11 cellular contexts compared by ENCODE assay signal in the genomic region with DNA sequence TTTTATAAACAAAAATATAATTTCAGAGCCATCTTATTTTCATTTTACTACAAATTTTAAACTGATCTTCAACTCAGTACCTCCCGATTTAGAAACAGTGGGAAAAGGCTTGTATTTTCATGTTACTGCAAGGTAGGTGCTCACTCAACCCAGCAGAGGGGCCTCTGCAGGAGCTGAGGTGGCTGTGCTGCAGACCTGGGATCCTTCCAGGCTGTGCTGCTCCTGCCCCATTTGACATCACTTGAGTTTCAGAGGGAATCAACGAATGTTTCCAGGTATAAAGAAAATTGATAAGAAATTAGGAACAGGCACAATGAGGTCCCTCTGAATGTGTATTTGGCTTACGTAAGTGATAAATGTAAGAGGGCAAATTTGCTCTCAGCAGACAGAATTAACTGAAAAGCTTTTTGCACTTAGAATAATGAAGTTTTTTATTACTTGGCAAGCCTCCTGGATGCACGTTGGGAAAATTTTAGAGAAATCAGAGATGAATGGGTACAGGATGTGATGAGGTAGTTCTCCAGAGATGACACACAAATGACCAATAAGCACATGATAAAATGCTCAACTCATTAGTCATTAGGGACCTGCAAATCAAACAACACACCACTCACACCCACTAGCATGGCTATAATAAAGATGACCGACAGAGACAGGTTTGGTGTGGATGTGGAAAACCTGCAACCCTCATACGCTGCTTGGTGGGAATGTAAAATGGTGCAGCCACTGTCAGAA.
DNase-seq lines count a peak whose midpoint lies in the region; ATAC-seq and TF ChIP-seq lines count a peak whose summit lies in the region.
"Had no signal": no experiment of that assay in that cellular context is flagged by ENCODE, and none has a peak within 500 bp of the region (broad histone marks: within the 10 kb centered on the region; RNA-seq: fewer than 3 reads in every experiment).

No MANE protein-coding gene starts in this region.

- H3K9me2 ChIP-seq in GM23248 (ENCODE audit: insufficient read depth) = no peaks in the 10 kb centered on the region

- H3K4me3 ChIP-seq in GM23248 (no peak overlapping the region), RWPE2 (ENCODE audit: severe bottlenecking) (no peak overlapping the region), skeletal muscle satellite cell (ENCODE audit: low read length) (no peak overlapping the region), HAP-1 (no peak overlapping the region)
- H3K4me3 ChIP-seq: body of pancreas had no signal

- ATAC-seq in RWPE2 (ENCODE audit: low read depth) = peak; percentile 97
- no peak for ATAC-seq in GM21447 (IDR thresholded peaks at IDR 0.05; ENCODE audit: unreplicated experiment)
- ATAC-seq: body of pancreas had no signal

- peaks cover 17% of the 10 kb centered on the region; the same call in 1 of the 2 replicates for H3F3A ChIP-seq in GM23248 (ENCODE audit: insufficient read depth)

- TF ChIP-seq CTCF in RWPE2 (IDR thresholded peaks at IDR 0.05; ENCODE audit: poor library complexity, severe bottlenecking) = no peak

- H3K27ac ChIP-seq in GM23248 (peak overlapping the region; percentile 57), RWPE2 (ENCODE audit: poor library complexity, severe bottlenecking) (peak overlapping the region; percentile 87)
- H3K27ac ChIP-seq: body of pancreas had no signal

- 50 to 54% methylated on average over 6 of the region's 6 CpGs for WGBS in GM23248 (ENCODE audit: low coverage in 1 of 2, low lambda C conversion rate in 2 of 2, missing lambda C conversion rate in 2 of 2), 2 experiments

- H2AFZ ChIP-seq in GM23248 = no peak overlapping the region

- no peaks in the 10 kb centered on the region for H4K20me1 ChIP-seq in GM23248 (ENCODE audit: insufficient read depth)

- H3K36me3 ChIP-seq in GM23248 (ENCODE audit: low read depth) = peaks cover 37% of the 10 kb centered on the region
- H3K36me3 ChIP-seq in RWPE2 (ENCODE audit: low read depth) = peaks cover 43% of the 10 kb centered on the region
- peaks cover 51% of the 10 kb centered on the region for H3K36me3 ChIP-seq in skeletal muscle satellite cell (ENCODE audit: insufficient read depth, low read length)
- H3K36me3 ChIP-seq in HAP-1 (replicated peaks) = peaks cover 38% of the 10 kb centered on the region

- H3K4me1 ChIP-seq in GM23248 (ENCODE audit: insufficient read depth) (peaks cover 15% of the 10 kb centered on the region), RWPE2 (ENCODE audit: insufficient read depth, poor library complexity, severe bottlenecking) (peaks cover 17% of the 10 kb centered on the region), skeletal muscle satellite cell (ENCODE audit: control insufficient read depth, insufficient read depth, low read length) (peaks cover 19% of the 10 kb centered on the region), HAP-1 (peaks cover 18% of the 10 kb centered on the region)
- H3K4me1 ChIP-seq: body of pancreas had no signal

- H3K79me2 ChIP-seq in GM23248 (ENCODE audit: insufficient read depth) = no peaks in the 10 kb centered on the region

- H3K9me3 ChIP-seq in GM23248 (ENCODE audit: low read depth) = no peaks in the 10 kb centered on the region
- no peaks in the 10 kb centered on the region for H3K9me3 ChIP-seq in RWPE2 (ENCODE audit: severe bottlenecking)
- no peaks in the 10 kb centered on the region for H3K9me3 ChIP-seq in skeletal muscle satellite cell (replicated peaks; ENCODE audit: low read length)
- no peaks in the 10 kb centered on the region for H3K9me3 ChIP-seq in HAP-1
- H3K9me3 ChIP-seq: body of pancreas had no signal

- H3K4me2 ChIP-seq in GM23248 (ENCODE audit: unreplicated experiment) = no peak overlapping the region
- H3K4me2 ChIP-seq in skeletal muscle satellite cell (ENCODE audit: low read length) = peak overlapping the region; percentile 32

- DNase-seq in GM23248 = peak; percentile 87
- no peak for DNase-seq in RWPE2 (ENCODE audit: low spot score)
- DNase-seq in fibroblast of gingiva (ENCODE audit: low read depth) = peak; percentile 7
- DNase-seq in NCI-H2196 (lab: John Stamatoyannopoulos, UW; ENCODE audit: unreplicated experiment) = no peak
- no peak for DNase-seq in HAP-1 (ENCODE audit: low spot score in 2 of 2)
- DNase-seq: body of pancreas, DMS79, kidney, NCI-H1694 treated with DMSO at 0.1 percent for 48 hours had no signal

- H3K9ac ChIP-seq in GM23248 = no peak overlapping the region
- H3K9ac ChIP-seq in skeletal muscle satellite cell (ENCODE audit: low read depth, low read length) = peak overlapping the region; percentile 24

- in situ Hi-C loops in GM23248 (cut with MboI) = no loop called here
- in situ Hi-C loops in HAP-1 (cut with MboI; ENCODE audit: low sequenced_read_pairs) = no loop called here

- H3K27me3 ChIP-seq in GM23248 (replicated peaks; ENCODE audit: insufficient read depth) (no peaks in the 10 kb centered on the region), RWPE2 (ENCODE audit: insufficient read depth, poor library complexity, severe bottlenecking) (no peaks in the 10 kb centered on the region), skeletal muscle satellite cell (ENCODE audit: control insufficient read depth, insufficient read depth, low read length) (no peaks in the 10 kb centered on the region), HAP-1 (ENCODE audit: low read depth) (no peaks in the 10 kb centered on the region)
- H3K27me3 ChIP-seq: body of pancreas had no signal

Comparison
In these comparisons a context has a peak if more than half of its experiments do, and no peak if none do; other contexts are left out.
1. DNase-seq: peak in GM23248 (single experiment) and fibroblast of gingiva (single experiment); none in RWPE2 (single experiment), NCI-H2196 (single experiment) and HAP-1 (0 of 2).